In the genomic region with DNA sequence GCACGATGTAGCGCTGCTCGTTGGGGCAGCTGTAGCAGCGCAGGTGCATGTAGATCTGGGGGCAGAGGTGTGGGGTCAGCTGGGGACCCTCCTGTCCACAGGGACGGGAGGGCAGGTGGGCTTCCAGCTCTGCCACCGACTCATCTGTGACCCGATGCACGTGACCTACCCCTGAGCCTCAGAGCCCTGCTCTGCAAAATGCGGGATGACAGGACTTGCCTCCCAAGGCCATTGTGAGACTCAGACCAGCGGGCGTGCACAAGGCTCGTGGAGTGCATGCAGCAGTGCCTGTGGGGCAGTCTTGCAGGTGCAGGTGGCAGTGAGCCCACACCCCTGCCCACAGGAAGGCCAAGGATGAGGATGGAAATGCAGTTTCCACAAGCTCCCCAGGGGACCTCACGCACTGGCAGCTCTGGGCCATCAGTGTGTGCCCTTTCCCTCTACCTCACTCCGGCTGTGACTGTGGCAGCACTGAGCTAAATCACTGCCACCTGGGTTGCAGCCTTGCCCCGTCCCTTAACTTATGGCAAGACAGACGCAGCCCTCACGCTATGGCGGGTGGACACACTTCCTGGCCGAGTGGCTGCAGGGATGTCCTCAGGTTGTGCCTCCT, we compare ENCODE assay signal across 21 cellular contexts. TPM values are rescaled to one million over a fixed set of nuclear protein-coding genes. Genes with fewer than 3 reads are reported as not detected.
DNase-seq lines count a peak whose midpoint lies in the region; ATAC-seq and TF ChIP-seq lines count a peak whose summit lies in the region.
"Had no signal": no experiment of that assay in that cellular context is flagged by ENCODE, and none has a peak within 500 bp of the region (broad histone marks: within the 10 kb centered on the region; RNA-seq: fewer than 3 reads in every experiment).

No MANE protein-coding gene starts in this region.

- peak in 1 of 56 donors; percentile 12 for TF ChIP-seq CTCF in dorsolateral prefrontal cortex (IDR thresholded peaks at IDR 0.05 in 54 of 56, conservative IDR thresholded peaks at IDR 0.05 in 2 of 56; ENCODE audit: low read depth in 1 of 56, partially characterized antibody in 56 of 56)
- TF ChIP-seq CTCF in uterus (IDR thresholded peaks at IDR 0.05) = no peak

- no peaks in the 10 kb centered on the region for H3K4me1 ChIP-seq in uterus

- intact Hi-C loops in Right ventricle myocardium superior (cut with DNase I) = no loop called here
- intact Hi-C loops in Right ventricle myocardium inferior (cut with DNase I) = no loop called here
- intact Hi-C loops in dorsolateral prefrontal cortex (cut with DNase I) = no loop called here
- intact Hi-C loops in uterus (cut with DNase I; ENCODE audit: low total_unique reads) = no loop called here

- no peak for DNase-seq in Right ventricle myocardium superior
- no peak for DNase-seq in Right ventricle myocardium inferior (ENCODE audit: missing footprints)
- no peak for DNase-seq in dorsolateral prefrontal cortex
- DNase-seq in retina = peak; percentile 22
- no peak for DNase-seq in uterus
- DNase-seq in hippocampal formation (lab: John Stamatoyannopoulos, UW) = no peak
- no peak for DNase-seq in activated naive CD8-positive, alpha-beta T cell treated with anti-CD3 and anti-CD28 coated beads, Interleukin-2, amount 50 U/mL, for 24 hours
- DNase-seq in stimulated activated naive CD4-positive, alpha-beta T cell (lab: John Stamatoyannopoulos, UW) = no peak
- DNase-seq: activated CD8-positive, alpha-beta T cell treated with anti-CD3 and anti-CD28 coated beads for 36 hours; activated gamma-delta T cell treated with Interleukin-2 at 50 U/mL for 16 hours; BE2C; effector memory CD4-positive, alpha-beta T cell; EL; glutamatergic neuron; NCI-H1105 treated with DMSO at 0.1 percent for 48 hours; NCI-H2081 treated with DMSO at 0.1 percent for 48 hours; NK-92 treated with Interleukin-12 subunit alpha and Interleukin-12 subunit beta, amount 100 ng/mL, for 24 hours had no signal

- H3K9me3 ChIP-seq in uterus = no peaks in the 10 kb centered on the region
- H3K9me3 ChIP-seq: BE2C, tibial nerve had no signal

- no peaks in the 10 kb centered on the region for H3K36me3 ChIP-seq in uterus

- H3K27ac Mint-ChIP-seq in activated naive CD8-positive, alpha-beta T cell treated with anti-CD3 and anti-CD28 coated beads, Interleukin-2, amount 50 U/mL, for 24 hours = no peak overlapping the region
- H3K27ac Mint-ChIP-seq: activated CD8-positive, alpha-beta T cell treated with anti-CD3 and anti-CD28 coated beads for 36 hours had no signal

- H3K27me3 Mint-ChIP-seq in activated naive CD8-positive, alpha-beta T cell treated with anti-CD3 and anti-CD28 coated beads, Interleukin-2, amount 50 U/mL, for 24 hours = no peaks in the 10 kb centered on the region
- H3K27me3 Mint-ChIP-seq: activated CD8-positive, alpha-beta T cell treated with anti-CD3 and anti-CD28 coated beads for 36 hours had no signal

- H3K4me3 Mint-ChIP-seq in activated naive CD8-positive, alpha-beta T cell treated with anti-CD3 and anti-CD28 coated beads, Interleukin-2, amount 50 U/mL, for 24 hours = no peak overlapping the region
- H3K4me3 Mint-ChIP-seq: activated CD8-positive, alpha-beta T cell treated with anti-CD3 and anti-CD28 coated beads for 36 hours had no signal

- H3K4me3 ChIP-seq in dorsolateral prefrontal cortex (peak overlapping the region in 1 of 59 donors; percentile 16), uterus (no peak overlapping the region)
- H3K4me3 ChIP-seq: lung, tibial nerve had no signal

- no peaks in the 10 kb centered on the region for H3K9me3 Mint-ChIP-seq in activated naive CD8-positive, alpha-beta T cell treated with anti-CD3 and anti-CD28 coated beads, Interleukin-2, amount 50 U/mL, for 24 hours
- H3K9me3 Mint-ChIP-seq: activated CD8-positive, alpha-beta T cell treated with anti-CD3 and anti-CD28 coated beads for 36 hours had no signal

- H3K4me1 Mint-ChIP-seq in activated naive CD8-positive, alpha-beta T cell treated with anti-CD3 and anti-CD28 coated beads, Interleukin-2, amount 50 U/mL, for 24 hours = no peaks in the 10 kb centered on the region

- H3K27ac ChIP-seq in dorsolateral prefrontal cortex (peak overlapping the region; percentile 63 to 98 (median 89)), uterus (peak overlapping the region; percentile 36 to 40)

- no peaks in the 10 kb centered on the region for H3K27me3 ChIP-seq in dorsolateral prefrontal cortex
- no peaks in the 10 kb centered on the region for H3K27me3 ChIP-seq in uterus
- H3K27me3 ChIP-seq: BE2C, tibial nerve had no signal

- peaks cover 8% of the 10 kb centered on the region for H3K36me3 Mint-ChIP-seq in activated naive CD8-positive, alpha-beta T cell treated with anti-CD3 and anti-CD28 coated beads, Interleukin-2, amount 50 U/mL, for 24 hours (ENCODE audit: low read depth)

- peak; percentile 5 for ATAC-seq in Right ventricle myocardium superior (ENCODE audit: poor library complexity)
- no peak for ATAC-seq in Right ventricle myocardium inferior
- no peak for ATAC-seq in activated naive CD8-positive, alpha-beta T cell treated with anti-CD3 and anti-CD28 coated beads, Interleukin-2, amount 50 U/mL, for 24 hours
- ATAC-seq: activated CD4-positive, CD25-positive, alpha-beta regulatory T cell treated with anti-CD3 and anti-CD28 coated beads, Interleukin-2, amount 50 U/mL, for 24 hours; activated CD8-positive, alpha-beta T cell treated with anti-CD3 and anti-CD28 coated beads for 36 hours; HCT116 had no signal

- TF ChIP-seq POLR2A in uterus (IDR thresholded peaks at IDR 0.05) = no peak

RNA-seq across cellular contexts. Expression of a gene that starts 26.7 kb away (rescaled TPM):
- total RNA-seq in Right ventricle myocardium superior (42.2 TPM), Right ventricle myocardium inferior (43.1 TPM), dorsolateral prefrontal cortex (100 to 1,000 TPM in 119 of 120 experiments, 10 to 100 TPM in 1; 99.7 to 274 (median 141) TPM), uterus (10 to 100 TPM; 31.7 to 70.4 (median 50.7) TPM)

RNA-seq across cellular contexts. Expression of a gene that starts 44.4 kb away (rescaled TPM):
- total RNA-seq in Right ventricle myocardium superior = 4.2 TPM
- 4.7 TPM for total RNA-seq in Right ventricle myocardium inferior
- total RNA-seq in dorsolateral prefrontal cortex = 100 to 1,000 TPM in 1 of 120 experiments, 10 to 100 TPM in 67, 1 to 10 TPM in 52; 3.4 to 113 (median 10.9) TPM
- total RNA-seq in uterus = 100 to 1,000 TPM in 1 of 4 donors, 10 to 100 TPM in 3; 10.1 to 180 (median 44.0) TPM
